Comparison of ENCODE assay signal across 12 cellular contexts in genomic region chr18:275486-275885, GRCh38.
"Had no signal": no experiment of that assay in that cellular context is flagged by ENCODE, and none has a peak within 500 bp of the region (broad histone marks: within the 10 kb centered on the region; RNA-seq: fewer than 3 reads in every experiment).

No MANE protein-coding gene starts in this region.

- H3K9me3 ChIP-seq: gastrocnemius medialis had no signal

- H3K27ac ChIP-seq: gastrocnemius medialis, skin epidermis, stomach, thoracic aorta had no signal

- DNase-seq: activated CD4-positive, alpha-beta T cell treated with anti-CD3 and anti-CD28 coated beads for 4 hours; activated CD8-positive, alpha-beta memory T cell treated with anti-CD3 and anti-CD28 coated beads for 24 hours; activated naive CD4-positive, alpha-beta T cell treated with anti-CD3 and anti-CD28 coated beads for 36 hours; cortex of kidney; effector memory CD4-positive, alpha-beta T cell; immature natural killer cell; mesenchymal stem cell; stomach had no signal

- H3K36me3 ChIP-seq: gastrocnemius medialis, stomach, thoracic aorta had no signal

- H3K27me3 ChIP-seq: stomach had no signal

- H3K4me1 ChIP-seq: gastrocnemius medialis, stomach had no signal

- H3K4me3 ChIP-seq: gastrocnemius medialis, skin epidermis, stomach, thoracic aorta had no signal

- ATAC-seq: activated T-helper 17 cell treated with anti-CD3 and anti-CD28 coated beads, Interleukin-2, amount 50 U/mL, for 72 hours; gastrocnemius medialis had no signal
